In genomic region chr14:94180655-94181271, GRCh38 we compare ENCODE assay signal across 1 cellular context.
TF ChIP-seq lines count a peak whose summit lies in the region.

No MANE protein-coding gene starts in this region.

TF ChIP-seq in HepG2, 621 proteins besides CTCF, POLR2A, EP300 and RAD21 (continued from another document and continues in another):
- TF ChIP-seq BCLAF1 (IDR thresholded peaks at IDR 0.05) (no peak), TCF7 (IDR thresholded peaks at IDR 0.05; ENCODE audit: low read depth) (no peak), ZNF362 (CRISPR knock-in tag; IDR thresholded peaks at IDR 0.05; ENCODE audit: borderline replicate concordance) (peak; percentile 94), ZNF556 (CRISPR knock-in tag; IDR thresholded peaks at IDR 0.05; ENCODE audit: borderline replicate concordance) (0 out of 2 replicates have a peak, but pooled peaks have one; percentile 46), ZNF609 (CRISPR knock-in tag; IDR thresholded peaks at IDR 0.05; ENCODE audit: borderline replicate concordance) (0 out of 2 replicates have a peak, but pooled peaks have one; percentile 22), ZNF607 (CRISPR knock-in tag; IDR thresholded peaks at IDR 0.05; ENCODE audit: borderline replicate concordance) (no peak), TP53 (CRISPR knock-in tag; conservative IDR thresholded peaks at IDR 0.05) (no peak), RNF2 (conservative IDR thresholded peaks at IDR 0.05; ENCODE audit: low read depth) (no peak), ZHX2 (IDR thresholded peaks at IDR 0.05; ENCODE audit: low read depth) (no peak), ZHX2 (CRISPR knock-in tag; IDR thresholded peaks at IDR 0.05; ENCODE audit: borderline replicate concordance) (no peak), ATF2 (CRISPR knock-in tag; IDR thresholded peaks at IDR 0.05) (no peak), IKZF4 (CRISPR knock-in tag; IDR thresholded peaks at IDR 0.05; ENCODE audit: borderline replicate concordance, low read depth, not compliant biosample characterization) (no peak), ZNF574 (CRISPR knock-in tag; IDR thresholded peaks at IDR 0.05) (no peak), MIXL1 (CRISPR knock-in tag; IDR thresholded peaks at IDR 0.05) (0 out of 2 replicates have a peak, but pooled peaks have one; percentile 20), ZNF124 (CRISPR knock-in tag; IDR thresholded peaks at IDR 0.05) (no peak), CREBL2 (CRISPR knock-in tag; IDR thresholded peaks at IDR 0.05; ENCODE audit: borderline replicate concordance) (no peak), SP5 (CRISPR knock-in tag; IDR thresholded peaks at IDR 0.05; ENCODE audit: borderline replicate concordance, low read depth) (no peak), ZNF672 (CRISPR knock-in tag; IDR thresholded peaks at IDR 0.05) (no peak), STAG1 (CRISPR knock-in tag; IDR thresholded peaks at IDR 0.05) (peak; percentile 45; the same call in 1 of the 2 replicates), PATZ1 (CRISPR knock-in tag; IDR thresholded peaks at IDR 0.05) (peak; percentile 27; the same call in 1 of the 2 replicates), ZNF275 (CRISPR knock-in tag; IDR thresholded peaks at IDR 0.05; ENCODE audit: borderline replicate concordance) (no peak), PAXIP1 (CRISPR knock-in tag; conservative IDR thresholded peaks at IDR 0.05) (peak; percentile 55)
